In the genomic region with DNA sequence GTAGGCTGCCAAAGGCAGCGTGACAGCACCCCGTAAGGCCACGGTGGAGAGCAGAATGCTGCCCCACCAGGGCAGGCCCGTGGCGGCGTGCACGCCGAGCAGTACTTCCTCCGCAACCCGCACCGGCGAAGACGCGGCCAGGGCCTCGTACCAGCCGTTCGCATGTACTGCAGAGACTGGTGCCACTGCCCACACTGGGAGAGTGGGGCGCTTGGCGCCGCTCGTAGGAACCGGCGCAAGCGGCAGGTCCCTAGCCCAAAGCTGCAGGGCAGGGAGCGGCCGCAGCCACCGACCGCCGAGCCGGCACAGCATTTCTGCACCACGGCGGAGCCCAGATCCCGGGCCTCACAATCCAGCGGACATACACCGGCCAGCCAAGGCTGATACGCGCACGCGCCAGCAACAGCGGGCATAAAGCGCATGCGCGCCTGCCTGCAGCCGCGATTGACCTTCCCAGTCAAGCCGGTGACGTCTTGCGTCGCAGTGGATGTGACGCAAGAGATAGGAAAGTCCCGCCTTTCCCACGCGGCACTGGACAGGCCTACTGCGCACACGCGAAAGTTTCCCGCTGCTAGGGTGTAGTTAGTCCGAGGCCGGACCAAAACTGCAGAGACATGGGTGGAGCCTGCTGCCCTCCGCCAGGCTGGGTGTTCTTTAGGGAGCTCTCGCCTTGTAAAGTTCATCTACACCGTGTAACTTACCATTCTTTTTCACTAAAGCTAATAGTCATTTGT, we compare ENCODE assay signal across 8 cellular contexts. TPM values are rescaled to one million over a fixed set of nuclear protein-coding genes. Genes with fewer than 3 reads are reported as not detected.
DNase-seq lines count a peak whose midpoint lies in the region; ATAC-seq and TF ChIP-seq lines count a peak whose summit lies in the region.

Gene COX18, minus strand, starts transcription at position 379 of the 734 bp plus-strand sequence. Its CDS starts 67 bp downstream, at position 312.

- no peaks in the 10 kb centered on the region for H3K9me3 ChIP-seq in smooth muscle cell (replicated peaks; ENCODE audit: low read depth)

- CTCF ChIA-PET in activated B cell treated with CpG ODN at 0.5 μM for 24 hours (lab: Charles Lee) = no interaction called here

- in situ Hi-C loops in GM18951 (cut with MboI; ENCODE audit: low sequenced_read_pairs, unreplicated experiment) = no loop called here

- no peaks in the 10 kb centered on the region for H4K20me1 ChIP-seq in smooth muscle cell (ENCODE audit: low read depth)

- H3K36me3 ChIP-seq in smooth muscle cell (ENCODE audit: low read depth) = peaks cover 5% of the 10 kb centered on the region

- H3K4me1 ChIP-seq in smooth muscle cell (ENCODE audit: low read depth) = peaks cover 8% of the 10 kb centered on the region

- peak within 1 kb of the TSS; percentile 82 for H3K9ac ChIP-seq in smooth muscle cell (ENCODE audit: low read depth)

- H3K4me3 ChIP-seq in AG09309 (ENCODE audit: control insufficient read depth, low read depth, low read length) = peak within 1 kb of the TSS; percentile 84
- peak within 1 kb of the TSS; percentile 71 for H3K4me3 ChIP-seq in smooth muscle cell

- intact Hi-C loops in activated B cell treated with CpG ODN at 0.5 μM for 24 hours (cut with micrococcal nuclease) = loop anchor here (1.0 to 5.0 kb wide), 7 partner anchors 38 to 1375 kb away; partner anchors contain the start of genes AREG and MTHFD2L

- H3K27ac Mint-ChIP-seq in activated B cell treated with CpG ODN at 0.5 μM for 24 hours = peak within 1 kb of the TSS; percentile 97

- H3K36me3 Mint-ChIP-seq in activated B cell treated with CpG ODN at 0.5 μM for 24 hours (ENCODE audit: low read depth) = peaks cover 30% of the 10 kb centered on the region

- WGBS in smooth muscle cell (ENCODE audit: low lambda C conversion rate) = under 1% methylated on average over 62 of the region's 62 CpGs

- H3K9me3 Mint-ChIP-seq in activated B cell treated with CpG ODN at 0.5 μM for 24 hours = no peaks in the 10 kb centered on the region

- POLR2A ChIA-PET in activated B cell treated with CpG ODN at 0.5 μM for 24 hours (lab: Charles Lee) = interaction anchor here (1.0 to 5.7 kb wide), 3 partner anchors 12 to 189 kb away, joined by 3 to 69 read pairs (median 3); partner anchors contain the start of gene ANKRD17

- H3K4me2 ChIP-seq in smooth muscle cell = peak within 1 kb of the TSS; percentile 94

- H3K79me2 ChIP-seq in smooth muscle cell (ENCODE audit: low read depth) = peaks cover 32% of the 10 kb centered on the region

- H2AFZ ChIP-seq in smooth muscle cell (ENCODE audit: low read depth) = peak within 1 kb of the TSS; percentile 79

- H3K4me1 Mint-ChIP-seq in activated B cell treated with CpG ODN at 0.5 μM for 24 hours = peaks cover 37% of the 10 kb centered on the region

- peak; percentile 98 for TF ChIP-seq POLR2A in GM18951 (IDR thresholded peaks at IDR 0.05; ENCODE audit: extremely low read depth, insufficient read depth, insufficient read length)

- peak within 1 kb of the TSS; percentile 89 for H3K4me3 Mint-ChIP-seq in activated B cell treated with CpG ODN at 0.5 μM for 24 hours

- DNase-seq in AG09309 (ENCODE audit: low read depth) (peak; percentile 94), NCI-H345 (lab: John Stamatoyannopoulos, UW) (peak; percentile 95), activated B cell treated with CpG ODN at 0.5 μM for 24 hours (peak; percentile 96), caudate nucleus (lab: John Stamatoyannopoulos, UW) (peak; percentile 55 to 98 (median 95)), iPS-NIHi7 (ENCODE audit: extremely low spot score) (peak; percentile 95), smooth muscle cell (lab: John Stamatoyannopoulos, UW; ENCODE audit: unreplicated experiment) (peak; percentile 93)

- ATAC-seq in HG03196 (IDR thresholded peaks at IDR 0.05; ENCODE audit: unreplicated experiment) (peak; percentile 90), activated B cell treated with CpG ODN at 0.5 μM for 24 hours (ENCODE audit: low read depth) (peak; percentile 80)

- H3K27me3 Mint-ChIP-seq in activated B cell treated with CpG ODN at 0.5 μM for 24 hours = no peaks in the 10 kb centered on the region

- TF ChIP-seq CTCF in AG09309 (IDR thresholded peaks at IDR 0.05; ENCODE audit: control insufficient read depth, insufficient read depth, low read depth, low read length, missing control alignments) (no peak), activated B cell treated with CpG ODN at 0.5 μM for 24 hours (IDR thresholded peaks at IDR 0.05) (no peak), smooth muscle cell (IDR thresholded peaks at IDR 0.05; ENCODE audit: borderline replicate concordance, insufficient read depth, poor library complexity, severe bottlenecking) (no peak)

- H3F3A ChIP-seq in smooth muscle cell (ENCODE audit: low read depth) = peaks cover 27% of the 10 kb centered on the region

- no peaks in the 10 kb centered on the region for H3K27me3 ChIP-seq in smooth muscle cell (ENCODE audit: low read depth)

- H3K27ac ChIP-seq in caudate nucleus (ENCODE audit: low read depth, low read length) (peak within 1 kb of the TSS; percentile 91), smooth muscle cell (ENCODE audit: low read depth) (peak within 1 kb of the TSS; percentile 90)

RNA-seq across cellular contexts. Expression of gene COX18, which starts in this region (rescaled TPM):
- total RNA-seq in activated B cell treated with CpG ODN at 0.5 μM for 24 hours (12.2 and 13.5 TPM in 2 replicates), smooth muscle cell (24.2 and 32.1 TPM in 2 replicates)
- 5.1 and 7.1 TPM in 2 replicates for polyA plus RNA-seq in smooth muscle cell

Comparison
In these comparisons a context has a peak if more than half of its experiments do, and no peak if none do; other contexts are left out.
1. Peak in every context shown above with its lines: DNase-seq, ATAC-seq, H3K4me3 ChIP-seq and H3K27ac ChIP-seq.